ENCODE assay signal across 8 cellular contexts in genomic region chr11:110710520-110711381, GRCh38. TPM values are rescaled to one million over a fixed set of nuclear protein-coding genes. Genes with fewer than 3 reads are reported as not detected.
DNase-seq lines count a peak whose midpoint lies in the region; ATAC-seq, FAIRE-seq and TF ChIP-seq lines count a peak whose summit lies in the region.

No MANE protein-coding gene starts in this region.

- peak; percentile 44 for FAIRE-seq in GM12878 (lab: Jason Lieb, UNC)

- intact Hi-C loops in CD4-positive, alpha-beta T cell (cut with DNase I, micrococcal nuclease), result no loop called here
- intact Hi-C loops in GM12878 (cut with micrococcal nuclease; ENCODE audit: unreplicated experiment), result no loop called here

- POLR2A ChIA-PET in CD4-positive, alpha-beta T cell (lab: Charles Lee), result no interaction called here
- POLR2A ChIA-PET in GM12878 (lab: Charles Lee), result no interaction called here

- H3K4me1 ChIP-seq in GM12878 (ENCODE audit: control insufficient read depth, insufficient read depth, low read length) (no peaks in the 10 kb centered on the region), skeletal muscle satellite cell (ENCODE audit: control insufficient read depth, insufficient read depth, low read length) (peaks cover 25% of the 10 kb centered on the region)

- peaks cover 25% of the 10 kb centered on the region for H3K4me1 Mint-ChIP-seq in CD4-positive, alpha-beta T cell (ENCODE audit: low read depth)

- CTCF ChIA-PET in CD4-positive, alpha-beta T cell (lab: Charles Lee), result no interaction called here
- CTCF ChIA-PET in GM12878 (lab: Yijun Ruan, JAX), result no interaction called here

- WGBS in GM12878 (ENCODE audit: insufficient coverage, insufficient replicate concordance, low lambda C conversion rate, missing lambda C conversion rate), result 10% methylated on average over 35 of the region's 35 CpGs

- TF ChIP-seq CTCF in CD4-positive, alpha-beta T cell (IDR thresholded peaks at IDR 0.05), result no peak
- TF ChIP-seq CTCF in LNCaP clone FGC (IDR thresholded peaks at IDR 0.05; ENCODE audit: control insufficient read depth, extremely low read depth, insufficient read depth) (no peak), GM12878 (IDR thresholded peaks at IDR 0.05 in 2 of 3, conservative IDR thresholded peaks at IDR 0.05 in 1 of 3; ENCODE audit: control insufficient read depth in 2 of 3, extremely low read depth in 1 of 3, insufficient read depth in 1 of 3, low read depth in 3 of 3, low read length in 3 of 3) (no peak)

- H2AFZ ChIP-seq in GM12878 (ENCODE audit: control insufficient read depth, low read depth, low read length), result no peak overlapping the region

- no peak overlapping the region for H3K27ac Mint-ChIP-seq in CD4-positive, alpha-beta T cell

- RAD21 ChIA-PET in GM12878 (lab: Charles Lee; ENCODE audit: unreplicated experiment), result no interaction called here

- no peak for DNase-seq in CD4-positive, alpha-beta T cell
- DNase-seq in LNCaP clone FGC (ENCODE audit: low read depth) (no peak), GM12878 (ENCODE audit: low read depth, low spot score) (no peak), iris pigment epithelial cell (ENCODE audit: low read depth) (peak; percentile 74), HuH-7.5 (ENCODE audit: low spot score) (no peak)
- DNase-seq in stimulated activated CD8-positive, alpha-beta memory T cell treated with anti-CD3 and anti-CD28 coated beads, Interleukin-4, amount 100 ng/mL, for 48 hours, result no peak

- peak overlapping the region; percentile 87 for H3K4me3 Mint-ChIP-seq in CD4-positive, alpha-beta T cell

- SMC1A ChIA-PET in GM12878 (lab: Charles Lee; ENCODE audit: uncharacterized antibody, unreplicated experiment), result no interaction called here

- TF ChIP-seq RAD21 in GM12878 (IDR thresholded peaks at IDR 0.05; ENCODE audit: insufficient read depth, low read depth, low read length), result no peak

- ATAC-seq in CD4-positive, alpha-beta T cell (ENCODE audit: poor library complexity), result no peak
- no peak for ATAC-seq in GM12878
- ATAC-seq in GM21723 (IDR thresholded peaks at IDR 0.05; ENCODE audit: unreplicated experiment), result no peak

- peaks cover 75% of the 10 kb centered on the region for H3K27me3 Mint-ChIP-seq in CD4-positive, alpha-beta T cell

- no peaks in the 10 kb centered on the region for H4K20me1 ChIP-seq in GM12878 (ENCODE audit: control insufficient read depth, insufficient read depth)

- peaks cover 68% of the 10 kb centered on the region for H3K27me3 ChIP-seq in CD4-positive, alpha-beta T cell (ENCODE audit: control insufficient read depth, insufficient read depth, low read length)
- H3K27me3 ChIP-seq in GM12878 (replicated peaks in 1 of 2; ENCODE audit: control insufficient read depth in 2 of 2, insufficient read depth in 2 of 2, low read length in 1 of 2), result peaks cover 11 to 12% of the 10 kb centered on the region in 2 experiments
- peaks cover 4% of the 10 kb centered on the region for H3K27me3 ChIP-seq in skeletal muscle satellite cell (ENCODE audit: control insufficient read depth, insufficient read depth, low read length)

- TF ChIP-seq EP300 in GM12878 (IDR thresholded peaks at IDR 0.05; ENCODE audit: borderline replicate concordance in 1 of 2, control insufficient read depth in 1 of 2, low read depth in 2 of 2, low read length in 2 of 2), result no peak

- no peaks in the 10 kb centered on the region for H3K9me3 Mint-ChIP-seq in CD4-positive, alpha-beta T cell

- in situ Hi-C loops in GM12878 (cut with MboI), result no loop called here

- H3K36me3 ChIP-seq in GM12878 (ENCODE audit: control insufficient read depth in 2 of 2, insufficient read depth in 2 of 2, low read length in 1 of 2), result no peaks in the 10 kb centered on the region
- no peaks in the 10 kb centered on the region for H3K36me3 ChIP-seq in skeletal muscle satellite cell (ENCODE audit: insufficient read depth, low read length)

- H3K4me3 ChIP-seq in LNCaP clone FGC (ENCODE audit: low read depth, low read length), result peak overlapping the region; percentile 56
- no peak overlapping the region for H3K4me3 ChIP-seq in GM12878
- peak overlapping the region; percentile 77 for H3K4me3 ChIP-seq in skeletal muscle satellite cell (ENCODE audit: low read length)

- H3K79me2 ChIP-seq in GM12878 (ENCODE audit: control insufficient read depth, insufficient read depth, low read length), result no peaks in the 10 kb centered on the region

- H3K9ac ChIP-seq in GM12878 (ENCODE audit: control insufficient read depth, insufficient read depth, low read length) (no peak overlapping the region), skeletal muscle satellite cell (ENCODE audit: low read depth, low read length) (peak overlapping the region; percentile 57)

- no peak for TF ChIP-seq POLR2A in GM12878 (IDR thresholded peaks at IDR 0.05; ENCODE audit: low read depth, low read length)

- no peak overlapping the region for H3K27ac ChIP-seq in CD4-positive, alpha-beta T cell (ENCODE audit: low read depth, low read length)
- H3K27ac ChIP-seq in GM12878 (ENCODE audit: control insufficient read depth, insufficient read depth), result no peak overlapping the region

- H3K36me3 Mint-ChIP-seq in CD4-positive, alpha-beta T cell (ENCODE audit: low read depth), result no peaks in the 10 kb centered on the region

- no TSS peak for BruUV-seq in GM12878 (replicated peaks; lab: Mats Ljungman, UMichigan)

- H3K4me2 ChIP-seq in GM12878 (ENCODE audit: control insufficient read depth, insufficient read depth), result peak overlapping the region; percentile 38; the same call in 1 of the 2 replicates
- peak overlapping the region; percentile 85 for H3K4me2 ChIP-seq in skeletal muscle satellite cell (ENCODE audit: low read length)

- no peaks in the 10 kb centered on the region for H3K9me3 ChIP-seq in CD4-positive, alpha-beta T cell (ENCODE audit: control insufficient read depth, low read length)
- H3K9me3 ChIP-seq in GM12878 (replicated peaks; ENCODE audit: control insufficient read depth, insufficient read depth, low read length), result no peaks in the 10 kb centered on the region
- no peaks in the 10 kb centered on the region for H3K9me3 ChIP-seq in skeletal muscle satellite cell (replicated peaks; ENCODE audit: low read length)

TF ChIP-seq in GM12878, 131 proteins besides CTCF, POLR2A, EP300 and RAD21:
- TF ChIP-seq ETV6 (conservative IDR thresholded peaks at IDR 0.05 in 1 of 2, IDR thresholded peaks at IDR 0.05 in 1 of 2; ENCODE audit: borderline replicate concordance in 1 of 2, low read depth in 1 of 2) (no peak), ZNF384 (IDR thresholded peaks at IDR 0.05; ENCODE audit: borderline replicate concordance, low read depth, low read length) (no peak), DPF2 (IDR thresholded peaks at IDR 0.05) (no peak), BCL3 (IDR thresholded peaks at IDR 0.05; ENCODE audit: borderline replicate concordance, insufficient read depth, low read depth, low read length, poor library complexity, severe bottlenecking) (no peak), NFYA (IDR thresholded peaks at IDR 0.05; ENCODE audit: borderline replicate concordance, low read depth, low read length) (no peak), TCF7 (IDR thresholded peaks at IDR 0.05; ENCODE audit: borderline replicate concordance) (no peak)

RNA-seq across cellular contexts. Expression of gene ARHGAP20, which starts 1.5 kb away (rescaled TPM):
- total RNA-seq in CD4-positive, alpha-beta T cell, result not detected
- total RNA-seq in GM12878 (2013; cell fraction: nucleolus; rRNA removed), result not detected in 2 replicates
- total RNA-seq in GM12878 (2014; rRNA removed), result under 0.01 TPM in 1 of 2 replicates, not detected in the other
- not detected in 2 replicates for total RNA-seq in GM12878 (2014; rRNA removed; fragmentation: Illumina TruSeq; extraction: Trizol)
- total RNA-seq in GM12878 (2021), result not detected in 2 replicates
- not detected for polyA plus RNA-seq in GM12878 (2011; ENCODE audit: low read depth)
- not detected in 2 replicates for polyA plus RNA-seq in GM12878 (2011; rRNA removed)
- not detected in 2 replicates for polyA plus RNA-seq in GM12878 (2011; cell fraction: cytosol; rRNA removed)
- polyA plus RNA-seq in GM12878 (2011; cell fraction: nucleus; rRNA removed), result not detected in 2 replicates
- polyA plus RNA-seq in GM12878 (2012), result 0.03 TPM in 1 of 2 replicates, not detected in the other
- 0.01 TPM in 1 of 2 replicates, not detected in the other for polyA plus RNA-seq in GM12878 (2014; fragmentation: Illumina TruSeq; extraction: Trizol)
- polyA plus RNA-seq in GM12878 (2014; fragmentation: Nextera tagmentation; extraction: Ambion mirVana), result not detected
- polyA plus RNA-seq in GM12878 (2014; rRNA removed), result not detected in 2 replicates
- not detected for polyA plus RNA-seq in GM12878 (2016; fragmentation: Nextera tagmentation; extraction: Ambion mirVana)
- not detected in 2 replicates for polyA minus RNA-seq in GM12878 (2011; rRNA and poly(A)+ RNA removed)
- not detected in 2 replicates for polyA minus RNA-seq in GM12878 (2011; cell fraction: cytosol; rRNA and poly(A)+ RNA removed)
- not detected in 2 replicates for polyA minus RNA-seq in GM12878 (2011; cell fraction: nucleus; rRNA and poly(A)+ RNA removed)
- total RNA-seq in skeletal muscle satellite cell (2012; rRNA removed), result 2.0 and 2.5 TPM in 2 replicates
